In genomic region chr9:137213160-137214060, GRCh38 we compare ENCODE assay signal across 13 cellular contexts. TPM values are rescaled to one million over a fixed set of nuclear protein-coding genes. Genes with fewer than 3 reads are reported as not detected.
A peak's percentile ranks its signal among the peaks of the same experiment; 100 is the strongest.
DNase-seq lines count a peak whose midpoint lies in the region; ATAC-seq, FAIRE-seq and TF ChIP-seq lines count a peak whose summit lies in the region.
"Had no signal": no experiment of that assay in that cellular context is flagged by ENCODE, and none has a peak within 500 bp of the region (broad histone marks: within the 10 kb centered on the region; RNA-seq: fewer than 3 reads in every experiment).

No MANE protein-coding gene starts in this region.

- H3K9me3 Mint-ChIP-seq in astrocyte (ENCODE audit: unreplicated experiment) (no peaks in the 10 kb centered on the region), neural progenitor cell (no peaks in the 10 kb centered on the region)
- H3K9me3 Mint-ChIP-seq: activated CD4-positive, alpha-beta memory T cell treated with anti-CD3 and anti-CD28 coated beads, Interleukin-2, amount 10 ng/mL, durations not matched to agents 7 days and 5 days; activated naive CD4-positive, alpha-beta T cell treated with anti-CD3 and anti-CD28 coated beads, Interleukin-2, amount 50 U/mL, for 24 hours had no signal

- H3K4me2 ChIP-seq in astrocyte (ENCODE audit: low read length) (no peak overlapping the region), neural progenitor cell (no peak overlapping the region)

- H3K27me3 ChIP-seq in astrocyte (ENCODE audit: insufficient read depth, low read length) (no peaks in the 10 kb centered on the region), neural progenitor cell (no peaks in the 10 kb centered on the region)
- H3K27me3 ChIP-seq: gastroesophageal sphincter had no signal

- H3K9me3 ChIP-seq in astrocyte (ENCODE audit: insufficient read depth, low read depth, low read length): no peaks in the 10 kb centered on the region
- H3K9me3 ChIP-seq in neural progenitor cell (ENCODE audit: low read depth): no peaks in the 10 kb centered on the region
- H3K9me3 ChIP-seq: gastroesophageal sphincter had no signal

- H3K27me3 Mint-ChIP-seq in astrocyte (ENCODE audit: low read depth, unreplicated experiment) (no peaks in the 10 kb centered on the region), neural progenitor cell (ENCODE audit: insufficient read depth, low read depth) (peaks cover 3% of the 10 kb centered on the region)
- H3K27me3 Mint-ChIP-seq: activated CD4-positive, alpha-beta memory T cell treated with anti-CD3 and anti-CD28 coated beads, Interleukin-2, amount 10 ng/mL, durations not matched to agents 7 days and 5 days; activated naive CD4-positive, alpha-beta T cell treated with anti-CD3 and anti-CD28 coated beads, Interleukin-2, amount 50 U/mL, for 24 hours had no signal

- peak overlapping the region; percentile 50 for H3K4me3 Mint-ChIP-seq in astrocyte (ENCODE audit: unreplicated experiment)
- H3K4me3 Mint-ChIP-seq in neural progenitor cell: no peak overlapping the region
- H3K4me3 Mint-ChIP-seq: activated CD4-positive, alpha-beta memory T cell treated with anti-CD3 and anti-CD28 coated beads, Interleukin-2, amount 10 ng/mL, durations not matched to agents 7 days and 5 days; activated naive CD4-positive, alpha-beta T cell treated with anti-CD3 and anti-CD28 coated beads, Interleukin-2, amount 50 U/mL, for 24 hours had no signal

- H2AFZ ChIP-seq in astrocyte (ENCODE audit: low read depth, low read length) (no peak overlapping the region), neural progenitor cell (replicated peaks) (no peak overlapping the region)

- H3K36me3 ChIP-seq in astrocyte (ENCODE audit: insufficient read depth, low read length) (no peaks in the 10 kb centered on the region), neural progenitor cell (no peaks in the 10 kb centered on the region)

- H3K27ac ChIP-seq in astrocyte (ENCODE audit: low read depth, low read length) (no peak overlapping the region), neural progenitor cell (no peak overlapping the region)
- H3K27ac ChIP-seq: gastroesophageal sphincter had no signal

- H3K9ac ChIP-seq in astrocyte (ENCODE audit: low read length) (no peak overlapping the region), neural progenitor cell (no peak overlapping the region)

- FAIRE-seq in astrocyte (lab: Jason Lieb, UNC): no peak

- no peak overlapping the region for H3K4me3 ChIP-seq in astrocyte (ENCODE audit: insufficient read depth, low read depth, low read length)
- no peak overlapping the region for H3K4me3 ChIP-seq in neural progenitor cell
- H3K4me3 ChIP-seq: gastroesophageal sphincter had no signal

- H4K20me1 ChIP-seq in astrocyte (ENCODE audit: insufficient read depth, low read length) (peaks cover under 1% of the 10 kb centered on the region), neural progenitor cell (ENCODE audit: low read depth) (peaks cover 7% of the 10 kb centered on the region)

- no peak for TF ChIP-seq CTCF in astrocyte (IDR thresholded peaks at IDR 0.05; ENCODE audit: insufficient read depth, low read depth, low read length)
- no peak for TF ChIP-seq CTCF in neural progenitor cell (IDR thresholded peaks at IDR 0.05)

- H3K4me1 ChIP-seq in astrocyte (ENCODE audit: insufficient read depth, low read length) (peaks cover under 1% of the 10 kb centered on the region), neural progenitor cell (no peaks in the 10 kb centered on the region)

- H3K27ac Mint-ChIP-seq in astrocyte (ENCODE audit: unreplicated experiment) (no peak overlapping the region), neural progenitor cell (peak overlapping the region; percentile 65)
- H3K27ac Mint-ChIP-seq: activated CD4-positive, alpha-beta memory T cell treated with anti-CD3 and anti-CD28 coated beads, Interleukin-2, amount 10 ng/mL, durations not matched to agents 7 days and 5 days; activated naive CD4-positive, alpha-beta T cell treated with anti-CD3 and anti-CD28 coated beads, Interleukin-2, amount 50 U/mL, for 24 hours had no signal

- no peaks in the 10 kb centered on the region for H3F3A ChIP-seq in neural progenitor cell (ENCODE audit: low read depth)

- ATAC-seq in HG03378 (IDR thresholded peaks at IDR 0.05; ENCODE audit: unreplicated experiment): no peak
- no peak for ATAC-seq in HG03095 (IDR thresholded peaks at IDR 0.05; ENCODE audit: unreplicated experiment)
- ATAC-seq: gastroesophageal sphincter, left lobe of liver had no signal

- DNase-seq in DMS53 (lab: John Stamatoyannopoulos, UW) (peak; percentile 37), DMS53 treated with DMSO at 0.1 percent for 48 hours (lab: John Stamatoyannopoulos, UW; ENCODE audit: unreplicated experiment) (no peak), astrocyte (ENCODE audit: low read depth) (no peak), neural progenitor cell (ENCODE audit: low spot score) (no peak)
- DNase-seq: activated CD4-positive, alpha-beta memory T cell treated with anti-CD3 and anti-CD28 coated beads, Interleukin-2, amount 10 ng/mL, durations not matched to agents 7 days and 5 days; NCI-H1694; occipital lobe; stimulated activated naive CD4-positive, alpha-beta T cell had no signal

- peaks cover 7% of the 10 kb centered on the region for H3K36me3 Mint-ChIP-seq in astrocyte (ENCODE audit: low read depth, unreplicated experiment)
- peaks cover 8% of the 10 kb centered on the region for H3K36me3 Mint-ChIP-seq in neural progenitor cell

- H3K4me1 Mint-ChIP-seq in astrocyte (ENCODE audit: low read depth, unreplicated experiment) (peaks cover 1% of the 10 kb centered on the region), neural progenitor cell (no peaks in the 10 kb centered on the region)
- H3K4me1 Mint-ChIP-seq: activated naive CD4-positive, alpha-beta T cell treated with anti-CD3 and anti-CD28 coated beads, Interleukin-2, amount 50 U/mL, for 24 hours had no signal

- H3K79me2 ChIP-seq in astrocyte (ENCODE audit: insufficient read depth, low read length) (no peaks in the 10 kb centered on the region), neural progenitor cell (ENCODE audit: low read depth) (no peaks in the 10 kb centered on the region)

RNA-seq across cellular contexts. Expression of gene NDOR1, which starts 7.9 kb away (rescaled TPM):
- total RNA-seq in astrocyte: 13.7 and 14.5 TPM in 2 replicates
- 5.1 and 20.5 TPM in 2 replicates for total RNA-seq in neural progenitor cell (ENCODE audit: low replicate concordance)

RNA-seq across cellular contexts. Expression of gene TMEM203, which starts 8.0 kb away (rescaled TPM):
- 28.7 and 30.9 TPM in 2 replicates for total RNA-seq in astrocyte
- 21.6 and 43.7 TPM in 2 replicates for total RNA-seq in neural progenitor cell (ENCODE audit: low replicate concordance)

RNA-seq across cellular contexts. Expression of gene RNF208, which starts 8.6 kb away (rescaled TPM):
- total RNA-seq in astrocyte: 4.3 and 4.9 TPM in 2 replicates
- 0.77 and 0.84 TPM in 2 replicates for total RNA-seq in neural progenitor cell (ENCODE audit: low replicate concordance)

RNA-seq across cellular contexts. Expression of gene CYSRT1, which starts 11.6 kb away (rescaled TPM):
- total RNA-seq in astrocyte (1.2 and 1.3 TPM in 2 replicates), neural progenitor cell (ENCODE audit: low replicate concordance) (0.56 TPM in 1 of 2 replicates, not detected in the other)
- total RNA-seq: occipital lobe had no signal

RNA-seq across cellular contexts. Expression of gene TPRN, which starts 12.9 kb away (rescaled TPM):
- total RNA-seq in astrocyte: 16.0 and 17.2 TPM in 2 replicates
- total RNA-seq in neural progenitor cell (ENCODE audit: low replicate concordance): 3.4 and 9.1 TPM in 2 replicates
